Comparison of ENCODE assay signal across 8 cellular contexts in genomic region chr5:159156426-159156835, GRCh38. TPM values are rescaled to one million over a fixed set of nuclear protein-coding genes. Genes with fewer than 3 reads are reported as not detected.
DNase-seq lines count a peak whose midpoint lies in the region; TF ChIP-seq lines count a peak whose summit lies in the region.

No MANE protein-coding gene starts in this region.

- no peak overlapping the region for H3K9ac ChIP-seq in rectal smooth muscle tissue (ENCODE audit: low read length)

- H3K27ac Mint-ChIP-seq in activated T-cell treated with anti-CD3 and anti-CD28 coated beads, Interleukin-2, amount 50 U/mL, for 24 hours: peak overlapping the region; percentile 79
- 0 out of 2 replicates have a peak overlapping the region, but pooled peaks have one; percentile 18 for H3K27ac Mint-ChIP-seq in HFFc6
- peak overlapping the region; percentile 38 for H3K27ac Mint-ChIP-seq in activated CD4-positive, alpha-beta memory T cell treated with anti-CD3 and anti-CD28 coated beads for 36 hours
- H3K27ac Mint-ChIP-seq in type B pancreatic cell: no peak overlapping the region

- H3K36me3 Mint-ChIP-seq in activated T-cell treated with anti-CD3 and anti-CD28 coated beads, Interleukin-2, amount 50 U/mL, for 24 hours (ENCODE audit: low read depth): peaks cover 72% of the 10 kb centered on the region
- peaks cover 26% of the 10 kb centered on the region for H3K36me3 Mint-ChIP-seq in HFFc6 (ENCODE audit: low read depth)
- H3K36me3 Mint-ChIP-seq in activated CD4-positive, alpha-beta memory T cell treated with anti-CD3 and anti-CD28 coated beads for 36 hours: peaks cover 25% of the 10 kb centered on the region
- H3K36me3 Mint-ChIP-seq in type B pancreatic cell: peaks cover 8% of the 10 kb centered on the region

- peak overlapping the region; percentile 6 for H3K27ac ChIP-seq in rectal smooth muscle tissue (ENCODE audit: low read depth, low read length)

- no peaks in the 10 kb centered on the region for H3K27me3 Mint-ChIP-seq in activated T-cell treated with anti-CD3 and anti-CD28 coated beads, Interleukin-2, amount 50 U/mL, for 24 hours
- H3K27me3 Mint-ChIP-seq in HFFc6 (ENCODE audit: insufficient read depth): peaks cover 2% of the 10 kb centered on the region
- H3K27me3 Mint-ChIP-seq in activated CD4-positive, alpha-beta memory T cell treated with anti-CD3 and anti-CD28 coated beads for 36 hours: no peaks in the 10 kb centered on the region
- H3K27me3 Mint-ChIP-seq in type B pancreatic cell: no peaks in the 10 kb centered on the region

- no peak overlapping the region for H3K4me3 Mint-ChIP-seq in activated T-cell treated with anti-CD3 and anti-CD28 coated beads, Interleukin-2, amount 50 U/mL, for 24 hours
- H3K4me3 Mint-ChIP-seq in HFFc6: no peak overlapping the region
- H3K4me3 Mint-ChIP-seq in activated CD4-positive, alpha-beta memory T cell treated with anti-CD3 and anti-CD28 coated beads for 36 hours: no peak overlapping the region
- no peak overlapping the region for H3K4me3 Mint-ChIP-seq in type B pancreatic cell

- TF ChIP-seq CTCF in HFFc6 (IDR thresholded peaks at IDR 0.05) (no peak), type B pancreatic cell (conservative IDR thresholded peaks at IDR 0.05) (no peak)

- CTCF ChIA-PET in activated CD4-positive, alpha-beta memory T cell treated with anti-CD3 and anti-CD28 coated beads for 36 hours (lab: Charles Lee): interaction anchor here (0.6 to 5.1 kb wide), 48 partner anchors 9 to 830 kb away, joined by 3 to 128 read pairs (median 4); partner anchors contain the start of gene UBLCP1

- intact Hi-C loops in activated CD4-positive, alpha-beta memory T cell treated with anti-CD3 and anti-CD28 coated beads for 36 hours (cut with micrococcal nuclease): loop anchor here (1.0 to 5.0 kb wide), 4 partner anchors 106 to 831 kb away; partner anchors contain the start of gene IL12B

- no peaks in the 10 kb centered on the region for H3K9me3 Mint-ChIP-seq in activated T-cell treated with anti-CD3 and anti-CD28 coated beads, Interleukin-2, amount 50 U/mL, for 24 hours
- no peaks in the 10 kb centered on the region for H3K9me3 Mint-ChIP-seq in HFFc6
- H3K9me3 Mint-ChIP-seq in activated CD4-positive, alpha-beta memory T cell treated with anti-CD3 and anti-CD28 coated beads for 36 hours: no peaks in the 10 kb centered on the region
- no peaks in the 10 kb centered on the region for H3K9me3 Mint-ChIP-seq in type B pancreatic cell

- H3K4me1 Mint-ChIP-seq in activated T-cell treated with anti-CD3 and anti-CD28 coated beads, Interleukin-2, amount 50 U/mL, for 24 hours (ENCODE audit: low read depth): peaks cover 45% of the 10 kb centered on the region
- peaks cover 47% of the 10 kb centered on the region for H3K4me1 Mint-ChIP-seq in HFFc6 (ENCODE audit: low read depth)
- H3K4me1 Mint-ChIP-seq in activated CD4-positive, alpha-beta memory T cell treated with anti-CD3 and anti-CD28 coated beads for 36 hours (ENCODE audit: low read depth): peaks cover 30% of the 10 kb centered on the region
- no peaks in the 10 kb centered on the region for H3K4me1 Mint-ChIP-seq in type B pancreatic cell (ENCODE audit: unreplicated experiment)

- H3K4me1 ChIP-seq in rectal smooth muscle tissue (ENCODE audit: control insufficient read depth, insufficient read depth, low read length): no peaks in the 10 kb centered on the region

- no peak overlapping the region for H3K4me3 ChIP-seq in rectal smooth muscle tissue (ENCODE audit: low read length)

- no peak for DNase-seq in activated T-cell treated with anti-CD3 and anti-CD28 coated beads, Interleukin-2, amount 50 U/mL, for 24 hours
- DNase-seq in activated T-cell treated with anti-CD3 and anti-CD28 coated beads, Interleukin-2, amount 50 U/mL, for 1 hour: no peak
- DNase-seq in HFFc6 (no peak), NCI-H128 (lab: John Stamatoyannopoulos, UW; ENCODE audit: unreplicated experiment) (no peak), type B pancreatic cell (ENCODE audit: extremely low spot score, unreplicated experiment) (no peak)
- no peak for DNase-seq in activated CD4-positive, alpha-beta memory T cell treated with anti-CD3 and anti-CD28 coated beads for 36 hours
- DNase-seq in stimulated activated naive CD4-positive, alpha-beta T cell treated with Interleukin-2 at 50 U/mL for 16 hours (lab: John Stamatoyannopoulos, UW): no peak

- H3K27me3 ChIP-seq in rectal smooth muscle tissue (ENCODE audit: control insufficient read depth, insufficient read depth, low read length): no peaks in the 10 kb centered on the region

- POLR2A ChIA-PET in activated CD4-positive, alpha-beta memory T cell treated with anti-CD3 and anti-CD28 coated beads for 36 hours (lab: Charles Lee): no interaction called here

- peaks cover 12% of the 10 kb centered on the region for H3K36me3 ChIP-seq in rectal smooth muscle tissue (ENCODE audit: control insufficient read depth, insufficient read depth, low read length)

RNA-seq across cellular contexts. Expression of gene RNF145, which starts 52.9 kb away (rescaled TPM):
- total RNA-seq in HFFc6 (2021; fragmentation: NEBNext Ultra II Directional; extraction: Animal tissue kit (Norgen Biotek cat#: 25700)): 10 to 100 TPM; 69.8 to 88.1 (median 78.6) TPM
- total RNA-seq in activated CD4-positive, alpha-beta memory T cell treated with anti-CD3 and anti-CD28 coated beads for 36 hours: 10 to 100 TPM; 91.4 to 92.6 TPM
- total RNA-seq in type B pancreatic cell (ENCODE audit: low replicate concordance): 42.5 and 66.4 TPM in 2 replicates

RNA-seq across cellular contexts. Expression of gene EBF1, which starts 56.7 kb away (rescaled TPM):
- under 1 TPM in 4 of 6 experiments, not detected in 2; 0.16 to 0.41 (median 0.26) TPM for total RNA-seq in HFFc6 (2021; fragmentation: NEBNext Ultra II Directional; extraction: Animal tissue kit (Norgen Biotek cat#: 25700))
- total RNA-seq in activated CD4-positive, alpha-beta memory T cell treated with anti-CD3 and anti-CD28 coated beads for 36 hours: not detected
- 2.2 and 73.2 TPM in 2 replicates for total RNA-seq in type B pancreatic cell (ENCODE audit: low replicate concordance)
